Comparison of ENCODE assay signal across 8 cellular contexts in genomic region chr11:86592659-86593451, GRCh38.
DNase-seq lines count a peak whose midpoint lies in the region; ATAC-seq and TF ChIP-seq lines count a peak whose summit lies in the region.

No MANE protein-coding gene starts in this region.

- peak overlapping the region; percentile 63 for H3K4me3 Mint-ChIP-seq in activated T-helper 1 cell treated with anti-CD3 and anti-CD28 coated beads, Interleukin-12 subunit alpha, Interleukin-12 subunit beta, Interleukin-2, Interleukin-4 antibody, amounts not matched to agents 30 ng/mL and 10 ng/mL and 1 ng/mL, durations not matched to agents 14 hours and 24 hours and 36 hours

- H3K9me3 Mint-ChIP-seq in activated T-helper 1 cell treated with anti-CD3 and anti-CD28 coated beads, Interleukin-12 subunit alpha, Interleukin-12 subunit beta, Interleukin-2, Interleukin-4 antibody, amounts not matched to agents 30 ng/mL and 10 ng/mL and 1 ng/mL, durations not matched to agents 14 hours and 24 hours and 36 hours: peaks cover 14% of the 10 kb centered on the region

- intact Hi-C loops in activated T-helper 1 cell treated with anti-CD3 and anti-CD28 coated beads, Interleukin-12 subunit alpha, Interleukin-12 subunit beta, Interleukin-2, Interleukin-4 antibody, amounts not matched to agents 30 ng/mL and 10 ng/mL and 1 ng/mL, durations not matched to agents 14 hours and 24 hours and 36 hours (cut with micrococcal nuclease): loop anchor here (1.0 to 5.0 kb wide), 17 partner anchors 16 to 966 kb away; partner anchors contain the start of genes DLG2, HIKESHI and TMEM126B
- intact Hi-C loops in right cardiac atrium (cut with DNase I): no loop called here
- intact Hi-C loops in spleen (cut with DNase I; ENCODE audit: low total_unique reads): no loop called here

- no peak overlapping the region for H3K4me3 ChIP-seq in Jurkat, Clone E6-1 (ENCODE audit: low read length)
- H3K4me3 ChIP-seq in right cardiac atrium (ENCODE audit: low read length) (no peak overlapping the region), spleen (no peak overlapping the region)

- H3K27me3 Mint-ChIP-seq in activated T-helper 1 cell treated with anti-CD3 and anti-CD28 coated beads, Interleukin-12 subunit alpha, Interleukin-12 subunit beta, Interleukin-2, Interleukin-4 antibody, amounts not matched to agents 30 ng/mL and 10 ng/mL and 1 ng/mL, durations not matched to agents 14 hours and 24 hours and 36 hours (ENCODE audit: insufficient read depth): no peaks in the 10 kb centered on the region

- no peak for TF ChIP-seq CTCF in spleen (IDR thresholded peaks at IDR 0.05 in 8 of 11, conservative IDR thresholded peaks at IDR 0.05 in 3 of 11)

- H3K9me3 ChIP-seq in right cardiac atrium (ENCODE audit: control insufficient read depth, low read length): no peaks in the 10 kb centered on the region
- H3K9me3 ChIP-seq in spleen: peaks cover 0 to 2% (median 0%) of the 10 kb centered on the region in 8 donors

- H3K27me3 ChIP-seq in right cardiac atrium (ENCODE audit: control insufficient read depth, insufficient read depth): no peaks in the 10 kb centered on the region
- no peaks in the 10 kb centered on the region for H3K27me3 ChIP-seq in spleen (replicated peaks in 1 of 7)

- peak; percentile 23 for DNase-seq in G401 (ENCODE audit: low spot score)
- peak; percentile 4 for DNase-seq in GOT3 (lab: John Stamatoyannopoulos, UW)
- peak; percentile 93 for DNase-seq in Jurkat, Clone E6-1 (ENCODE audit: low read depth, low spot score)
- DNase-seq in RPMI8226: peak; percentile 75
- peak; percentile 81 for DNase-seq in activated T-helper 1 cell treated with anti-CD3 and anti-CD28 coated beads, Interleukin-12 subunit alpha, Interleukin-12 subunit beta, Interleukin-2, Interleukin-4 antibody, amounts not matched to agents 30 ng/mL and 10 ng/mL and 1 ng/mL, durations not matched to agents 14 hours and 24 hours and 36 hours (ENCODE audit: low spot score)
- DNase-seq in right cardiac atrium: peak in 2 of 3 donors; percentile 52 to 59
- peak; percentile 89 to 92 for DNase-seq in stimulated activated CD4-positive, alpha-beta T cell treated with anti-CD3 and anti-CD28 coated beads, Interleukin-15, amount 100 ng/mL, for 48 hours (ENCODE audit: low read depth in 2 of 2)
- no peak for DNase-seq in spleen

- peak; percentile 64 to 67 for ATAC-seq in right cardiac atrium

- no peaks in the 10 kb centered on the region for H3K36me3 ChIP-seq in spleen

- TF ChIP-seq POLR2A in spleen (IDR thresholded peaks at IDR 0.05): no peak

- peaks cover 20% of the 10 kb centered on the region for H3K36me3 Mint-ChIP-seq in activated T-helper 1 cell treated with anti-CD3 and anti-CD28 coated beads, Interleukin-12 subunit alpha, Interleukin-12 subunit beta, Interleukin-2, Interleukin-4 antibody, amounts not matched to agents 30 ng/mL and 10 ng/mL and 1 ng/mL, durations not matched to agents 14 hours and 24 hours and 36 hours (ENCODE audit: low read depth)

- 69% methylated on average over 5 of the region's 5 CpGs for WGBS in right cardiac atrium
- 32 to 48% (median 36%) methylated on average over 5 of the region's 5 CpGs for WGBS in spleen, 5 donors

- peak overlapping the region; percentile 93 for H3K27ac Mint-ChIP-seq in activated T-helper 1 cell treated with anti-CD3 and anti-CD28 coated beads, Interleukin-12 subunit alpha, Interleukin-12 subunit beta, Interleukin-2, Interleukin-4 antibody, amounts not matched to agents 30 ng/mL and 10 ng/mL and 1 ng/mL, durations not matched to agents 14 hours and 24 hours and 36 hours

- in situ Hi-C loops in G401 (cut with HindIII; ENCODE audit: low sequenced_read_pairs): no loop called here

- H3K4me1 Mint-ChIP-seq in activated T-helper 1 cell treated with anti-CD3 and anti-CD28 coated beads, Interleukin-12 subunit alpha, Interleukin-12 subunit beta, Interleukin-2, Interleukin-4 antibody, amounts not matched to agents 30 ng/mL and 10 ng/mL and 1 ng/mL, durations not matched to agents 14 hours and 24 hours and 36 hours (ENCODE audit: low read depth): peaks cover 61% of the 10 kb centered on the region

- no peak overlapping the region for H3K27ac ChIP-seq in right cardiac atrium (ENCODE audit: low read length)
- H3K27ac ChIP-seq in spleen: peak overlapping the region in 4 of 8 donors; percentile 0 to 40 (median 27)

- H3K4me1 ChIP-seq in right cardiac atrium (ENCODE audit: control insufficient read depth, insufficient read depth, low read length) (peaks cover 17% of the 10 kb centered on the region), spleen (peaks cover 0 to 32% (median 12%) of the 10 kb centered on the region in 6 donors)
